1 cellular context compared by ENCODE assay signal in genomic region chr18:24189664-24190346, GRCh38.
TF ChIP-seq lines count a peak whose summit lies in the region.

No MANE protein-coding gene starts in this region.

TF ChIP-seq in SK-N-SH treated with all-trans-retinoic acid at 6 μM for 48 hours, 23 proteins besides CTCF, POLR2A, EP300 and RAD21 (continued from another document):
- TF ChIP-seq TOX (CRISPR knock-in tag; IDR thresholded peaks at IDR 0.05; ENCODE audit: borderline replicate concordance) (no peak), CSRNP3 (CRISPR knock-in tag; IDR thresholded peaks at IDR 0.05) (no peak)
